4 cellular contexts compared by ENCODE assay signal in genomic region chr6:42471714-42472113, GRCh38.
TF ChIP-seq lines count a peak whose summit lies in the region.

No MANE protein-coding gene starts in this region.

TF ChIP-seq in SK-N-SH, 30 proteins besides CTCF, POLR2A, EP300 and RAD21 (continues in another document):
- TF ChIP-seq MEF2A (IDR thresholded peaks at IDR 0.05; ENCODE audit: borderline replicate concordance, low read depth) (no peak), EZH2phosphoT487 (IDR thresholded peaks at IDR 0.05; ENCODE audit: borderline replicate concordance, low read depth) (no peak), GATA2 (CRISPR knock-in tag; IDR thresholded peaks at IDR 0.05) (no peak), MAX (IDR thresholded peaks at IDR 0.05; ENCODE audit: low read depth) (no peak), SIN3A (IDR thresholded peaks at IDR 0.05; ENCODE audit: borderline replicate concordance, low read depth, low read length) (no peak), TEAD4 (IDR thresholded peaks at IDR 0.05; ENCODE audit: borderline replicate concordance, insufficient read depth) (no peak), JUND (IDR thresholded peaks at IDR 0.05) (no peak), POLR2AphosphoS5 (IDR thresholded peaks at IDR 0.05; ENCODE audit: low read depth, low read length) (no peak), FOXM1 (IDR thresholded peaks at IDR 0.05; ENCODE audit: low read depth) (no peak), NRF1 (IDR thresholded peaks at IDR 0.05; ENCODE audit: low read depth, low read length) (no peak), YY1 (IDR thresholded peaks at IDR 0.05; ENCODE audit: low read depth) (no peak), CHD2 (IDR thresholded peaks at IDR 0.05; ENCODE audit: low read length, partially characterized antibody) (no peak), RCOR1 (IDR thresholded peaks at IDR 0.05; ENCODE audit: low read length) (no peak), GABPA (IDR thresholded peaks at IDR 0.05; ENCODE audit: low read depth) (no peak), TAF1 (IDR thresholded peaks at IDR 0.05; ENCODE audit: borderline replicate concordance, low read depth, low read length) (no peak)
- TF ChIP-seq, protein P1, sequence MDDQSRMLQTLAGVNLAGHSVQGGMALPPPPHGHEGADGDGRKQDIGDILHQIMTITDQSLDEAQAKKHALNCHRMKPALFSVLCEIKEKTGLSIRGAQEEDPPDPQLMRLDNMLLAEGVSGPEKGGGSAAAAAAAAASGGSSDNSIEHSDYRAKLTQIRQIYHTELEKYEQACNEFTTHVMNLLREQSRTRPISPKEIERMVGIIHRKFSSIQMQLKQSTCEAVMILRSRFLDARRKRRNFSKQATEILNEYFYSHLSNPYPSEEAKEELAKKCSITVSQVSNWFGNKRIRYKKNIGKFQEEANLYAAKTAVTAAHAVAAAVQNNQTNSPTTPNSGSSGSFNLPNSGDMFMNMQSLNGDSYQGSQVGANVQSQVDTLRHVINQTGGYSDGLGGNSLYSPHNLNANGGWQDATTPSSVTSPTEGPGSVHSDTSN (IDR thresholded peaks at IDR 0.05): no peak

TF ChIP-seq in SK-N-SH treated with all-trans-retinoic acid at 6 μM for 48 hours, 23 proteins besides CTCF, POLR2A, EP300 and RAD21:
- no peak for TF ChIP-seq ARNTL (CRISPR knock-in tag; IDR thresholded peaks at IDR 0.05; ENCODE audit: borderline replicate concordance, low read depth)
- TF ChIP-seq ZFP3 (CRISPR knock-in tag; IDR thresholded peaks at IDR 0.05): no peak
- no peak for TF ChIP-seq ZC3H10 (CRISPR knock-in tag; IDR thresholded peaks at IDR 0.05)
- TF ChIP-seq ISL1 (CRISPR knock-in tag; IDR thresholded peaks at IDR 0.05): no peak
- TF ChIP-seq CSDC2 (CRISPR knock-in tag; IDR thresholded peaks at IDR 0.05): no peak
- TF ChIP-seq GLIS3 (CRISPR knock-in tag; IDR thresholded peaks at IDR 0.05): no peak
- no peak for TF ChIP-seq BACH2 (CRISPR knock-in tag; IDR thresholded peaks at IDR 0.05; ENCODE audit: borderline replicate concordance)
- no peak for TF ChIP-seq PPARA (CRISPR knock-in tag; IDR thresholded peaks at IDR 0.05; ENCODE audit: borderline replicate concordance)
- TF ChIP-seq, protein P2, sequence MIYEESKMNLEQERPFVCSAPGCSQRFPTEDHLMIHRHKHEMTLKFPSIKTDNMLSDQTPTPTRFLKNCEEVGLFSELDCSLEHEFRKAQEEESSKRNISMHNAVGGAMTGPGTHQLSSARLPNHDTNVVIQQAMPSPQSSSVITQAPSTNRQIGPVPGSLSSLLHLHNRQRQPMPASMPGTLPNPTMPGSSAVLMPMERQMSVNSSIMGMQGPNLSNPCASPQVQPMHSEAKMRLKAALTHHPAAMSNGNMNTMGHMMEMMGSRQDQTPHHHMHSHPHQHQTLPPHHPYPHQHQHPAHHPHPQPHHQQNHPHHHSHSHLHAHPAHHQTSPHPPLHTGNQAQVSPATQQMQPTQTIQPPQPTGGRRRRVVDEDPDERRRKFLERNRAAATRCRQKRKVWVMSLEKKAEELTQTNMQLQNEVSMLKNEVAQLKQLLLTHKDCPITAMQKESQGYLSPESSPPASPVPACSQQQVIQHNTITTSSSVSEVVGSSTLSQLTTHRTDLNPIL (CRISPR knock-in tag; IDR thresholded peaks at IDR 0.05; ENCODE audit: low read depth): no peak
TF ChIP-seq in SK-N-SH treated with all-trans-retinoic acid at 6 μM for 48 hours: peak in this region for 0.

TF ChIP-seq in HepG2, 621 proteins besides CTCF, POLR2A, EP300 and RAD21:
- TF ChIP-seq ZNF652 (CRISPR knock-in tag; IDR thresholded peaks at IDR 0.05; ENCODE audit: borderline replicate concordance, low read depth): peak; percentile 93
- TF ChIP-seq, protein P3, sequence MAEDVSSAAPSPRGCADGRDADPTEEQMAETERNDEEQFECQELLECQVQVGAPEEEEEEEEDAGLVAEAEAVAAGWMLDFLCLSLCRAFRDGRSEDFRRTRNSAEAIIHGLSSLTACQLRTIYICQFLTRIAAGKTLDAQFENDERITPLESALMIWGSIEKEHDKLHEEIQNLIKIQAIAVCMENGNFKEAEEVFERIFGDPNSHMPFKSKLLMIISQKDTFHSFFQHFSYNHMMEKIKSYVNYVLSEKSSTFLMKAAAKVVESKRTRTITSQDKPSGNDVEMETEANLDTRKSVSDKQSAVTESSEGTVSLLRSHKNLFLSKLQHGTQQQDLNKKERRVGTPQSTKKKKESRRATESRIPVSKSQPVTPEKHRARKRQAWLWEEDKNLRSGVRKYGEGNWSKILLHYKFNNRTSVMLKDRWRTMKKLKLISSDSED (CRISPR knock-in tag; IDR thresholded peaks at IDR 0.05): no peak
- no peak for TF ChIP-seq SOX6 (IDR thresholded peaks at IDR 0.05)
- 0 out of 2 replicates have a peak, but pooled peaks have one; percentile 30 for TF ChIP-seq SOX6 (CRISPR knock-in tag; IDR thresholded peaks at IDR 0.05)
- TF ChIP-seq FOXP4 (CRISPR knock-in tag; IDR thresholded peaks at IDR 0.05): peak; percentile 24; the same call in 1 of the 2 replicates
- 0 out of 2 replicates have a peak, but pooled peaks have one; percentile 10 for TF ChIP-seq RARA (CRISPR knock-in tag; IDR thresholded peaks at IDR 0.05)

TF ChIP-seq in H1, 55 proteins besides CTCF, POLR2A, EP300 and RAD21:
- TF ChIP-seq NRF1 (IDR thresholded peaks at IDR 0.05; ENCODE audit: low read depth, low read length) (no peak), CBX8 (IDR thresholded peaks at IDR 0.05; ENCODE audit: borderline replicate concordance, low read depth, low read length) (no peak), KDM1A (IDR thresholded peaks at IDR 0.05; ENCODE audit: borderline replicate concordance, low read length) (no peak), RFX5 (IDR thresholded peaks at IDR 0.05; ENCODE audit: borderline replicate concordance, low read depth, low read length) (no peak)
- TF ChIP-seq, protein P4, sequence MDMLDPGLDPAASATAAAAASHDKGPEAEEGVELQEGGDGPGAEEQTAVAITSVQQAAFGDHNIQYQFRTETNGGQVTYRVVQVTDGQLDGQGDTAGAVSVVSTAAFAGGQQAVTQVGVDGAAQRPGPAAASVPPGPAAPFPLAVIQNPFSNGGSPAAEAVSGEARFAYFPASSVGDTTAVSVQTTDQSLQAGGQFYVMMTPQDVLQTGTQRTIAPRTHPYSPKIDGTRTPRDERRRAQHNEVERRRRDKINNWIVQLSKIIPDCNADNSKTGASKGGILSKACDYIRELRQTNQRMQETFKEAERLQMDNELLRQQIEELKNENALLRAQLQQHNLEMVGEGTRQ (IDR thresholded peaks at IDR 0.05; ENCODE audit: low read length): no peak
- TF ChIP-seq, protein P5, sequence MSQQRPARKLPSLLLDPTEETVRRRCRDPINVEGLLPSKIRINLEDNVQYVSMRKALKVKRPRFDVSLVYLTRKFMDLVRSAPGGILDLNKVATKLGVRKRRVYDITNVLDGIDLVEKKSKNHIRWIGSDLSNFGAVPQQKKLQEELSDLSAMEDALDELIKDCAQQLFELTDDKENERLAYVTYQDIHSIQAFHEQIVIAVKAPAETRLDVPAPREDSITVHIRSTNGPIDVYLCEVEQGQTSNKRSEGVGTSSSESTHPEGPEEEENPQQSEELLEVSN (IDR thresholded peaks at IDR 0.05): no peak
